ENCODE assay signal across 10 cellular contexts in genomic region chr6:129748212-129748900, GRCh38. TPM values are rescaled to one million over a fixed set of nuclear protein-coding genes. Genes with fewer than 3 reads are reported as not detected.
A peak's percentile ranks its signal among the peaks of the same experiment; 100 is the strongest.
DNase-seq lines count a peak whose midpoint lies in the region; ATAC-seq, FAIRE-seq and TF ChIP-seq lines count a peak whose summit lies in the region.
"Had no signal": no experiment of that assay in that cellular context is flagged by ENCODE, and none has a peak within 500 bp of the region (broad histone marks: within the 10 kb centered on the region; RNA-seq: fewer than 3 reads in every experiment).

No MANE protein-coding gene starts in this region.

- TF ChIP-seq EP300 in GM12878 (IDR thresholded peaks at IDR 0.05; ENCODE audit: borderline replicate concordance in 1 of 2, control insufficient read depth in 1 of 2, low read depth in 2 of 2, low read length in 2 of 2) (0 out of 4 replicates have a peak, but pooled peaks of 1 of the 2 experiments have one; percentile 29), suprapubic skin (IDR thresholded peaks at IDR 0.05) (no peak)

- SMC1A ChIA-PET in GM12878 (lab: Charles Lee; ENCODE audit: uncharacterized antibody, unreplicated experiment): interaction anchor here (0.8 to 2.8 kb wide), 17 partner anchors 12 to 249 kb away, joined by 3 to 26 read pairs (median 7); no protein-coding TSS in a partner anchor

- H4K20me1 ChIP-seq in BLaER1 (no peaks in the 10 kb centered on the region), GM12878 (ENCODE audit: control insufficient read depth, insufficient read depth) (no peaks in the 10 kb centered on the region)

- no peaks in the 10 kb centered on the region for H3K79me2 ChIP-seq in GM12878 (ENCODE audit: control insufficient read depth, insufficient read depth, low read length)

- no peaks in the 10 kb centered on the region for H3K36me3 Mint-ChIP-seq in T-cell

- H3K4me2 ChIP-seq in BLaER1: peak overlapping the region; percentile 83
- peak overlapping the region; percentile 91 for H3K4me2 ChIP-seq in GM12878 (ENCODE audit: control insufficient read depth, insufficient read depth)

- no TSS peak for BruUV-seq in GM12878 (replicated peaks; lab: Mats Ljungman, UMichigan)

- H3K27me3 ChIP-seq in BLaER1 (no peaks in the 10 kb centered on the region), GM12878 (replicated peaks in 1 of 2; ENCODE audit: control insufficient read depth in 2 of 2, insufficient read depth in 2 of 2, low read length in 1 of 2) (no peaks in the 10 kb centered on the region), suprapubic skin (no peaks in the 10 kb centered on the region)

- H3K4me1 ChIP-seq in BLaER1: peaks cover 58% of the 10 kb centered on the region
- peaks cover 42% of the 10 kb centered on the region for H3K4me1 ChIP-seq in GM12878 (ENCODE audit: control insufficient read depth, insufficient read depth, low read length)
- peaks cover 3% of the 10 kb centered on the region for H3K4me1 ChIP-seq in mucosa of descending colon (ENCODE audit: low read depth)
- peaks cover 36% of the 10 kb centered on the region for H3K4me1 ChIP-seq in suprapubic skin

- intact Hi-C loops in GM12878 (cut with micrococcal nuclease; ENCODE audit: unreplicated experiment): loop anchor here (1.0 to 2.0 kb wide), 2 partner anchors 18 to 76 kb away; no protein-coding TSS in a partner anchor
- intact Hi-C loops in mucosa of descending colon (cut with DNase I, micrococcal nuclease): no loop called here

- H3K36me3 ChIP-seq in BLaER1 (no peaks in the 10 kb centered on the region), GM12878 (ENCODE audit: control insufficient read depth in 2 of 2, insufficient read depth in 2 of 2, low read length in 1 of 2) (no peaks in the 10 kb centered on the region), mucosa of descending colon (ENCODE audit: low read depth) (no peaks in the 10 kb centered on the region), suprapubic skin (no peaks in the 10 kb centered on the region)

- DNase-seq in GM19240 (ENCODE audit: insufficient read length, low spot score) (peak; percentile 27), T-cell (peak in 30 of 34 experiments; percentile 4 to 45 (median 27)), GM12878 (ENCODE audit: low read depth, low spot score) (peak; percentile 82), mucosa of descending colon (peak in 1 of 3 donors; percentile 39), suprapubic skin (ENCODE audit: low spot score in 2 of 2) (no peak), NCI-H82 (lab: John Stamatoyannopoulos, UW) (no peak)

- H3K4me1 Mint-ChIP-seq in T-cell: peaks cover 56 to 70% (median 59%) of the 10 kb centered on the region in 3 donors

- RAD21 ChIA-PET in GM12878 (lab: Charles Lee; ENCODE audit: unreplicated experiment): interaction anchor here (0.6 to 2.8 kb wide), 22 partner anchors 12 to 273 kb away, joined by 3 to 15 read pairs (median 4); no protein-coding TSS in a partner anchor

- peak; percentile 35 for FAIRE-seq in GM12878 (lab: Jason Lieb, UNC)

- in situ Hi-C loops in GM12878 (cut with MboI): no loop called here

- TF ChIP-seq POLR2A in GM12878 (IDR thresholded peaks at IDR 0.05; ENCODE audit: low read depth, low read length): peak; percentile 51
- no peak for TF ChIP-seq POLR2A in suprapubic skin (IDR thresholded peaks at IDR 0.05)

- WGBS in GM12878 (ENCODE audit: insufficient coverage, insufficient replicate concordance, low lambda C conversion rate, missing lambda C conversion rate): under 1% methylated on average over 4 of the region's 4 CpGs
- WGBS in suprapubic skin: 42% methylated on average over 4 of the region's 4 CpGs

- CTCF ChIA-PET in T-cell (lab: Charles Lee): interaction anchor here (0.6 to 3.6 kb wide), 12 partner anchors 9 to 273 kb away, joined by 3 to 51 read pairs (median 4); no protein-coding TSS in a partner anchor
- CTCF ChIA-PET in GM12878 (lab: Yijun Ruan, JAX): interaction anchor here (0.7 to 2.2 kb wide), 15 partner anchors 13 to 273 kb away, joined by 3 to 8 read pairs (median 3); partner anchors contain the start of gene ARHGAP18

- POLR2A ChIA-PET in T-cell (lab: Charles Lee) (interaction anchor here (0.6 to 1.0 kb wide), 5 partner anchors 76 to 1859 kb away, joined by 3 to 8 read pairs (median 3); no protein-coding TSS in a partner anchor), GM12878 (lab: Charles Lee) (interaction anchor here (0.5 to 2.5 kb wide), 13 partner anchors 9 to 148 kb away, joined by 3 to 9 read pairs (median 4); partner anchors contain the start of gene ARHGAP18)

- peak overlapping the region; percentile 79 for H2AFZ ChIP-seq in GM12878 (ENCODE audit: control insufficient read depth, low read depth, low read length)

- H3K9me3 Mint-ChIP-seq in T-cell: no peaks in the 10 kb centered on the region
- H3K9me3 Mint-ChIP-seq: neural crest cell had no signal

- peak overlapping the region; percentile 68; the same call in 1 of the 2 replicates for H3K9ac ChIP-seq in BLaER1
- H3K9ac ChIP-seq in GM12878 (ENCODE audit: control insufficient read depth, insufficient read depth, low read length): peak overlapping the region; percentile 68

- peak overlapping the region; percentile 54 to 77 (median 72) for H3K4me3 Mint-ChIP-seq in T-cell
- H3K4me3 Mint-ChIP-seq: neural crest cell had no signal

- peak overlapping the region; percentile 78 for H3K27ac ChIP-seq in BLaER1
- H3K27ac ChIP-seq in GM12878 (ENCODE audit: control insufficient read depth, insufficient read depth): peak overlapping the region; percentile 96
- peak overlapping the region; percentile 62 for H3K27ac ChIP-seq in suprapubic skin
- H3K27ac ChIP-seq: HL-60 had no signal

- ATAC-seq in HG03280 (IDR thresholded peaks at IDR 0.05; ENCODE audit: unreplicated experiment) (peak; percentile 89), T-cell (replicated peaks in 1 of 4) (peak; percentile 81 to 84 (median 82)), GM12878 (peak; percentile 85), mucosa of descending colon (peak; percentile 80)

- no peak for TF ChIP-seq RAD21 in GM12878 (IDR thresholded peaks at IDR 0.05; ENCODE audit: insufficient read depth, low read depth, low read length)

- no peaks in the 10 kb centered on the region for H3K27me3 Mint-ChIP-seq in T-cell

- H3K9me3 ChIP-seq in BLaER1 (no peaks in the 10 kb centered on the region), GM12878 (replicated peaks; ENCODE audit: control insufficient read depth, insufficient read depth, low read length) (no peaks in the 10 kb centered on the region), mucosa of descending colon (no peaks in the 10 kb centered on the region), suprapubic skin (no peaks in the 10 kb centered on the region)

- H3K27ac Mint-ChIP-seq in T-cell: peak overlapping the region; percentile 92 to 95

- H3K4me3 ChIP-seq in BLaER1 (peak overlapping the region; percentile 44; the same call in 1 of the 2 replicates), GM12878 (peak overlapping the region; percentile 56), mucosa of descending colon (no peak overlapping the region), suprapubic skin (no peak overlapping the region)

- TF ChIP-seq CTCF in GM12878 (IDR thresholded peaks at IDR 0.05 in 2 of 3, conservative IDR thresholded peaks at IDR 0.05 in 1 of 3; ENCODE audit: control insufficient read depth in 2 of 3, extremely low read depth in 1 of 3, insufficient read depth in 1 of 3, low read depth in 3 of 3, low read length in 3 of 3): no peak
- no peak for TF ChIP-seq CTCF in mucosa of descending colon (IDR thresholded peaks at IDR 0.05)
- peak in 1 of 2 donors; percentile 12 for TF ChIP-seq CTCF in suprapubic skin (IDR thresholded peaks at IDR 0.05)

TF ChIP-seq in GM12878, 131 proteins besides CTCF, POLR2A, EP300 and RAD21 (continues in another document):
- TF ChIP-seq IKZF2 (IDR thresholded peaks at IDR 0.05): peak; percentile 63 to 68
- TF ChIP-seq ZBTB33 (IDR thresholded peaks at IDR 0.05): no peak
- 0 out of 2 replicates have a peak, but pooled peaks have one; percentile 9 for TF ChIP-seq GABPA (IDR thresholded peaks at IDR 0.05; ENCODE audit: low read depth)
- TF ChIP-seq CHD2 (IDR thresholded peaks at IDR 0.05; ENCODE audit: borderline replicate concordance, low read depth, low read length): 0 out of 2 replicates have a peak, but pooled peaks have one; percentile 22
- TF ChIP-seq ATF7 (IDR thresholded peaks at IDR 0.05; ENCODE audit: low read depth): peak; percentile 71; the same call in 1 of the 2 replicates
- no peak for TF ChIP-seq SUZ12 (IDR thresholded peaks at IDR 0.05; ENCODE audit: unreplicated experiment)

RNA-seq across cellular contexts. Expression of gene ARHGAP18, which starts 38.4 kb away (rescaled TPM):
- total RNA-seq in T-cell (1 to 10 TPM; 3.6 to 4.3 (median 4.0) TPM), GM12878 (2014; rRNA removed) (32.4 and 39.0 TPM in 2 replicates), GM12878 (2014; rRNA removed; fragmentation: Illumina TruSeq; extraction: Trizol) (52.1 and 52.2 TPM in 2 replicates), GM12878 (2021) (32.3 and 35.0 TPM in 2 replicates), mucosa of descending colon (10 to 100 TPM; 17.6 to 24.3 (median 20.1) TPM), suprapubic skin (10 to 100 TPM in 2 of 4 donors, 1 to 10 TPM in 2; 7.1 to 14.2 (median 11.0) TPM)
- 71.9 and 73.5 TPM in 2 replicates for total RNA-seq in GM12878 (2013; cell fraction: nucleolus; rRNA removed)
- polyA plus RNA-seq in GM12878 (2011; ENCODE audit: low read depth): 11.8 TPM
- polyA plus RNA-seq in GM12878 (2011; rRNA removed) (37.7 and 62.0 TPM in 2 replicates), GM12878 (2014; fragmentation: Illumina TruSeq; extraction: Trizol) (37.5 and 45.8 TPM in 2 replicates), GM12878 (2014; fragmentation: Nextera tagmentation; extraction: Ambion mirVana) (10 to 100 TPM; 24.9 to 28.0 TPM), GM12878 (2014; rRNA removed) (14.8 and 18.2 TPM in 2 replicates), GM12878 (2016; fragmentation: Nextera tagmentation; extraction: Ambion mirVana) (10 to 100 TPM; 29.7 to 31.1 TPM)
- 12.4 and 14.5 TPM in 2 replicates for polyA plus RNA-seq in GM12878 (2011; cell fraction: cytosol; rRNA removed)
- 14.1 and 17.3 TPM in 2 replicates for polyA plus RNA-seq in GM12878 (2011; cell fraction: nucleus; rRNA removed)
- polyA plus RNA-seq in GM12878 (2012): 20.8 and 37.4 TPM in 2 replicates
- 37.0 and 39.1 TPM in 2 replicates for polyA minus RNA-seq in GM12878 (2011; rRNA and poly(A)+ RNA removed)
- 17.6 and 19.8 TPM in 2 replicates for polyA minus RNA-seq in GM12878 (2011; cell fraction: cytosol; rRNA and poly(A)+ RNA removed)
- polyA minus RNA-seq in GM12878 (2011; cell fraction: nucleus; rRNA and poly(A)+ RNA removed): 38.1 and 42.7 TPM in 2 replicates

Comparison
In these comparisons a context has a peak if more than half of its experiments do, and no peak if none do; other contexts are left out.
1. H3K4me3 ChIP-seq: peak in BLaER1 (single experiment) and GM12878 (single experiment); none in mucosa of descending colon (single experiment) and suprapubic skin (single experiment).
2. DNase-seq: peak in GM19240 (single experiment), T-cell (30 of 34) and GM12878 (single experiment); none in suprapubic skin (0 of 2) and NCI-H82 (single experiment).
3. Peak in every context shown above with its lines, with median percentiles within 50 percentile points of each other: H3K27ac ChIP-seq and ATAC-seq.